1 cellular context compared by ENCODE assay signal in the genomic region with DNA sequence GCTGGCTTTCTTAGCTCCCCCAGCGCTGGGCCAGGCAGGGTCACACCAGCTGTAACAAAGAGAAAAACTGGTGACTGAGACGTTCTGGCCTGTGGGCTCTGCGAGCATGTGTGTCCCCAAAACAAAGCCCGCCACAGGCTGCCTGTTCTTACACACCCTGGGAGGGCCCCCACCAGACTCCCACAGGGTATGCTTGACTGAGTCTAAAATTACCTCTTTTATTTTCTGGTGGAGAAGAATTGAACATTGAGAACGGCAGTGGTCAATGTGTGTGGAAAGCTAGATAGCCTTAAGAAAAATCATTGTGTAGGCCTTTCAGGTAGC.
TF ChIP-seq lines count a peak whose summit lies in the region.

No MANE protein-coding gene starts in this region.

TF ChIP-seq in WTC11, 78 proteins besides CTCF, POLR2A, EP300 and RAD21 (continued from another document):
- TF ChIP-seq, protein P1, sequence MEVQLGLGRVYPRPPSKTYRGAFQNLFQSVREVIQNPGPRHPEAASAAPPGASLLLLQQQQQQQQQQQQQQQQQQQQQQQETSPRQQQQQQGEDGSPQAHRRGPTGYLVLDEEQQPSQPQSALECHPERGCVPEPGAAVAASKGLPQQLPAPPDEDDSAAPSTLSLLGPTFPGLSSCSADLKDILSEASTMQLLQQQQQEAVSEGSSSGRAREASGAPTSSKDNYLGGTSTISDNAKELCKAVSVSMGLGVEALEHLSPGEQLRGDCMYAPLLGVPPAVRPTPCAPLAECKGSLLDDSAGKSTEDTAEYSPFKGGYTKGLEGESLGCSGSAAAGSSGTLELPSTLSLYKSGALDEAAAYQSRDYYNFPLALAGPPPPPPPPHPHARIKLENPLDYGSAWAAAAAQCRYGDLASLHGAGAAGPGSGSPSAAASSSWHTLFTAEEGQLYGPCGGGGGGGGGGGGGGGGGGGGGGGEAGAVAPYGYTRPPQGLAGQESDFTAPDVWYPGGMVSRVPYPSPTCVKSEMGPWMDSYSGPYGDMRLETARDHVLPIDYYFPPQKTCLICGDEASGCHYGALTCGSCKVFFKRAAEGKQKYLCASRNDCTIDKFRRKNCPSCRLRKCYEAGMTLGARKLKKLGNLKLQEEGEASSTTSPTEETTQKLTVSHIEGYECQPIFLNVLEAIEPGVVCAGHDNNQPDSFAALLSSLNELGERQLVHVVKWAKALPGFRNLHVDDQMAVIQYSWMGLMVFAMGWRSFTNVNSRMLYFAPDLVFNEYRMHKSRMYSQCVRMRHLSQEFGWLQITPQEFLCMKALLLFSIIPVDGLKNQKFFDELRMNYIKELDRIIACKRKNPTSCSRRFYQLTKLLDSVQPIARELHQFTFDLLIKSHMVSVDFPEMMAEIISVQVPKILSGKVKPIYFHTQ (CRISPR knock-in tag; IDR thresholded peaks at IDR 0.05) = no peak
- TF ChIP-seq SMAD4 (CRISPR knock-in tag; IDR thresholded peaks at IDR 0.05) = no peak
- TF ChIP-seq ZNF121 (CRISPR knock-in tag; IDR thresholded peaks at IDR 0.05) = no peak
- TF ChIP-seq, protein P2, sequence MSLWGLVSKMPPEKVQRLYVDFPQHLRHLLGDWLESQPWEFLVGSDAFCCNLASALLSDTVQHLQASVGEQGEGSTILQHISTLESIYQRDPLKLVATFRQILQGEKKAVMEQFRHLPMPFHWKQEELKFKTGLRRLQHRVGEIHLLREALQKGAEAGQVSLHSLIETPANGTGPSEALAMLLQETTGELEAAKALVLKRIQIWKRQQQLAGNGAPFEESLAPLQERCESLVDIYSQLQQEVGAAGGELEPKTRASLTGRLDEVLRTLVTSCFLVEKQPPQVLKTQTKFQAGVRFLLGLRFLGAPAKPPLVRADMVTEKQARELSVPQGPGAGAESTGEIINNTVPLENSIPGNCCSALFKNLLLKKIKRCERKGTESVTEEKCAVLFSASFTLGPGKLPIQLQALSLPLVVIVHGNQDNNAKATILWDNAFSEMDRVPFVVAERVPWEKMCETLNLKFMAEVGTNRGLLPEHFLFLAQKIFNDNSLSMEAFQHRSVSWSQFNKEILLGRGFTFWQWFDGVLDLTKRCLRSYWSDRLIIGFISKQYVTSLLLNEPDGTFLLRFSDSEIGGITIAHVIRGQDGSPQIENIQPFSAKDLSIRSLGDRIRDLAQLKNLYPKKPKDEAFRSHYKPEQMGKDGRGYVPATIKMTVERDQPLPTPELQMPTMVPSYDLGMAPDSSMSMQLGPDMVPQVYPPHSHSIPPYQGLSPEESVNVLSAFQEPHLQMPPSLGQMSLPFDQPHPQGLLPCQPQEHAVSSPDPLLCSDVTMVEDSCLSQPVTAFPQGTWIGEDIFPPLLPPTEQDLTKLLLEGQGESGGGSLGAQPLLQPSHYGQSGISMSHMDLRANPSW (CRISPR knock-in tag; conservative IDR thresholded peaks at IDR 0.05; ENCODE audit: low read depth) = no peak
- TF ChIP-seq ZNF232 (CRISPR knock-in tag; IDR thresholded peaks at IDR 0.05) = no peak
- no peak for TF ChIP-seq MXD4 (CRISPR knock-in tag; IDR thresholded peaks at IDR 0.05; ENCODE audit: borderline replicate concordance)
- TF ChIP-seq RORB (CRISPR knock-in tag; IDR thresholded peaks at IDR 0.05) = no peak
- no peak for TF ChIP-seq NR1H2 (CRISPR knock-in tag; IDR thresholded peaks at IDR 0.05)
